ENCODE assay signal across 25 cellular contexts in the genomic region with DNA sequence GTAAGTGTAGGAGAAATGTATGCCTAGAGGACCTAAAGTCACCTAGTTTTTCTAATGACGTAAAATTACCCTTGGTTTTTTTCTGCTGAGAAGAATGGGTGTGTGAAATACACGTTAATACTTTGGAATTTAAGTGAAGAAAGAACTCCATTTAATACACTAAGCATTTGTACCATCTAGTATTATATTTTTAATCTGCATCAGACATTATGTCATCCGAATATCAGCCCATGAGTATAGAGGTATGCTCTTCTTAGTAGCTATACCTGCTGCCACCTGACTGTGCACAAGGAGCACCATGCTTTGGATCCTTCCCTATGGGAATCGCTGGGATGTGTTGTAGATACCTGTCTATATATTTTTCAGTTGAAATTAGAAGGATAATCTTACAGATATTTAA.
"Had no signal": no experiment of that assay in that cellular context is flagged by ENCODE, and none has a peak within 500 bp of the region (broad histone marks: within the 10 kb centered on the region; RNA-seq: fewer than 3 reads in every experiment).

No MANE protein-coding gene starts in this region.

- H3K4me2 ChIP-seq: neural progenitor cell had no signal

- H3K27ac ChIP-seq: left lung, lower lobe of right lung, neural progenitor cell, neutrophil, parathyroid adenoma, right atrium auricular region, skin epidermis, suprapubic skin, thoracic aorta, tibial artery, uterus had no signal

- FAIRE-seq: islet of Langerhans had no signal

- H3K9ac ChIP-seq: neural progenitor cell, parathyroid adenoma had no signal

- H2AFZ ChIP-seq: neural progenitor cell, parathyroid adenoma had no signal

- ATAC-seq: left colon; left lung; lower lobe of right lung; naive thymus-derived CD8-positive, alpha-beta T cell; sciatic nerve; stimulated activated effector memory CD8-positive, alpha-beta T cell treated with anti-CD3 and anti-CD28 coated beads, Interleukin-12 subunit alpha, Interleukin-12 subunit beta, amount 100 ng/mL, for 72 hours had no signal

- H3K9me3 ChIP-seq: left lung, lower lobe of right lung, neutrophil, right atrium auricular region, spleen, suprapubic skin, thoracic aorta, tibial artery, uterus had no signal

- DNase-seq: hypothalamus; immature natural killer cell; kidney; left colon; left lung; lower lobe of right lung; mammary epithelial cell; mesenchymal stem cell; naive thymus-derived CD8-positive, alpha-beta T cell; occipital lobe; spleen; stimulated activated CD4-positive, alpha-beta T cell treated with anti-CD3 and anti-CD28 coated beads, Interleukin-4, amount 100 ng/mL, for 24 hours; stimulated activated naive CD4-positive, alpha-beta T cell; tibial artery; uterus had no signal

- H3K4me1 ChIP-seq: parathyroid adenoma had no signal

- H3K36me3 ChIP-seq: lower lobe of right lung, neural progenitor cell, neutrophil, right atrium auricular region, suprapubic skin, thoracic aorta, tibial artery, uterus had no signal

- H3K4me3 ChIP-seq: left lung, lower lobe of right lung, neural progenitor cell, right atrium auricular region, skin epidermis, spleen, suprapubic skin, thoracic aorta, tibial artery, uterus had no signal

- H3K27me3 ChIP-seq: left lung, neural progenitor cell, neutrophil, right atrium auricular region, spleen, suprapubic skin, tibial artery, uterus had no signal
